Comparison of ENCODE assay signal across 20 cellular contexts in genomic region chr1:178470411-178470960, GRCh38. TPM values are rescaled to one million over a fixed set of nuclear protein-coding genes. Genes with fewer than 3 reads are reported as not detected.
A peak's percentile ranks its signal among the peaks of the same experiment; 100 is the strongest.
DNase-seq lines count a peak whose midpoint lies in the region; ATAC-seq, FAIRE-seq and TF ChIP-seq lines count a peak whose summit lies in the region.
"Had no signal": no experiment of that assay in that cellular context is flagged by ENCODE, and none has a peak within 500 bp of the region (broad histone marks: within the 10 kb centered on the region; RNA-seq: fewer than 3 reads in every experiment).

No MANE protein-coding gene starts in this region.

- POLR2A ChIA-PET in A549 (lab: Yijun Ruan, JAX): no interaction called here

- TF ChIP-seq CTCF in A549 (IDR thresholded peaks at IDR 0.05): no peak
- TF ChIP-seq CTCF in mammary epithelial cell (conservative IDR thresholded peaks at IDR 0.05 in 1 of 2, IDR thresholded peaks at IDR 0.05 in 1 of 2; ENCODE audit: extremely low read depth in 1 of 2, insufficient read depth in 1 of 2, low read depth in 1 of 2, low read length in 2 of 2): no peak
- TF ChIP-seq CTCF in osteoblast (IDR thresholded peaks at IDR 0.05; ENCODE audit: extremely low read depth, low read depth, low read length): no peak

- H3K4me3 ChIP-seq in A549: no peak overlapping the region
- H3K4me3 ChIP-seq in mammary epithelial cell (replicated peaks in 1 of 3; ENCODE audit: insufficient read depth in 1 of 3, low read depth in 2 of 3, low read length in 3 of 3): no peak overlapping the region
- no peak overlapping the region for H3K4me3 ChIP-seq in mesodermal cell (ENCODE audit: extremely low read depth, insufficient read depth, low read length, poor library complexity, severe bottlenecking)
- H3K4me3 ChIP-seq in osteoblast (ENCODE audit: insufficient read depth, low read length): no peak overlapping the region
- H3K4me3 ChIP-seq: skin epidermis, uterus had no signal

- no peak overlapping the region for H2AFZ ChIP-seq in mammary epithelial cell (ENCODE audit: low read depth, low read length)
- no peak overlapping the region for H2AFZ ChIP-seq in osteoblast (ENCODE audit: low read length)

- H3K27me3 ChIP-seq in mammary epithelial cell (ENCODE audit: insufficient read depth, low read length) (no peaks in the 10 kb centered on the region), osteoblast (ENCODE audit: insufficient read depth, low read length) (no peaks in the 10 kb centered on the region)
- H3K27me3 ChIP-seq: uterus had no signal

- in situ Hi-C loops in mammary epithelial cell (cut with MboI; ENCODE audit: low sequenced_read_pairs in 2 of 2): no loop called here

- H3K36me3 ChIP-seq in mammary epithelial cell (ENCODE audit: insufficient read depth, low read length): peaks cover 29% of the 10 kb centered on the region
- H3K36me3 ChIP-seq in mesodermal cell (ENCODE audit: control insufficient read depth, insufficient read depth, low read length): peaks cover 66% of the 10 kb centered on the region
- peaks cover 46% of the 10 kb centered on the region for H3K36me3 ChIP-seq in osteoblast (ENCODE audit: insufficient read depth, low read length)
- H3K36me3 ChIP-seq: uterus had no signal

- H3K4me2 ChIP-seq in A549: no peak overlapping the region
- no peak overlapping the region for H3K4me2 ChIP-seq in mammary epithelial cell (ENCODE audit: insufficient read depth, low read depth, low read length)
- H3K4me2 ChIP-seq in osteoblast (ENCODE audit: insufficient read depth, low read length): no peak overlapping the region

- dilution Hi-C loops in mammary epithelial cell (cut with HindIII; ENCODE audit: low sequenced_read_pairs): loop anchor here (5.0 kb wide), 1 partner anchor 63 kb away; no protein-coding TSS in a partner anchor

- H3K27ac ChIP-seq in A549 (no peak overlapping the region), mammary epithelial cell (ENCODE audit: insufficient read depth, low read depth, low read length) (peak overlapping the region; percentile 22), mesodermal cell (ENCODE audit: low read depth, low read length, severe bottlenecking) (peak overlapping the region; percentile 45), osteoblast (ENCODE audit: low read depth, low read length) (no peak overlapping the region)
- H3K27ac ChIP-seq: skin epidermis, uterus had no signal

- TF ChIP-seq POLR2A in A549 (IDR thresholded peaks at IDR 0.05; ENCODE audit: low read length): no peak

- H3K79me2 ChIP-seq in mammary epithelial cell (ENCODE audit: insufficient read depth, low read length) (no peaks in the 10 kb centered on the region), osteoblast (ENCODE audit: insufficient read depth, low read length) (no peaks in the 10 kb centered on the region)

- intact Hi-C loops in mammary epithelial cell (cut with micrococcal nuclease): no loop called here

- ATAC-seq in A549: peak; percentile 64 to 65; a peak in 3 of 6 replicates
- ATAC-seq in HG03460 (IDR thresholded peaks at IDR 0.05; ENCODE audit: unreplicated experiment): no peak
- ATAC-seq: activated naive CD8-positive, alpha-beta T cell treated with anti-CD3 and anti-CD28 coated beads, Interleukin-2, amount 50 U/mL, for 24 hours; activated T-cell treated with anti-CD3 and anti-CD28 coated beads, Interleukin-2, amount 50 U/mL, for 72 hours had no signal

- BruUV-seq in mammary epithelial cell (replicated peaks; lab: Mats Ljungman, UMichigan): no TSS peak

- 81% methylated on average over 5 of the region's 5 CpGs for WGBS in A549 (ENCODE audit: missing lambda C conversion rate)
- 46% methylated on average over 5 of the region's 5 CpGs for WGBS in mammary epithelial cell (ENCODE audit: low coverage, missing lambda C conversion rate)
- WGBS in mesodermal cell (ENCODE audit: insufficient coverage in 2 of 2), 2 experiments: 90 to 93% methylated on average over 2 to 4 of the region's 5 CpGs

- FAIRE-seq in A549 (lab: Jason Lieb, UNC): no peak
- FAIRE-seq: GM12892 had no signal

- no peak overlapping the region for H3K9ac ChIP-seq in mammary epithelial cell (ENCODE audit: insufficient read depth, low read length)

- H3K4me1 ChIP-seq in A549: no peaks in the 10 kb centered on the region
- H3K4me1 ChIP-seq in mammary epithelial cell (ENCODE audit: insufficient read depth, low read length): peaks cover 7% of the 10 kb centered on the region
- H3K4me1 ChIP-seq in mesodermal cell (ENCODE audit: control insufficient read depth, insufficient read depth, low read length, poor library complexity, severe bottlenecking): no peaks in the 10 kb centered on the region
- no peaks in the 10 kb centered on the region for H3K4me1 ChIP-seq in osteoblast (ENCODE audit: insufficient read depth, low read length)
- H3K4me1 ChIP-seq: uterus had no signal

- TF ChIP-seq RAD21 in A549 (conservative IDR thresholded peaks at IDR 0.05 in 1 of 2, IDR thresholded peaks at IDR 0.05 in 1 of 2): no peak

- H4K20me1 ChIP-seq in mammary epithelial cell (ENCODE audit: insufficient read depth, low read length) (no peaks in the 10 kb centered on the region), osteoblast (ENCODE audit: insufficient read depth, low read length) (no peaks in the 10 kb centered on the region)

- peak in 1 of 2 experiments; percentile 20 for DNase-seq in A549 (ENCODE audit: low read depth in 1 of 2, low spot score in 1 of 2)
- DNase-seq in NCI-H2227 (lab: John Stamatoyannopoulos, UW; ENCODE audit: unreplicated experiment): peak; percentile 33
- DNase-seq in mammary epithelial cell: peak; percentile 6
- DNase-seq in cerebellar nuclear complex (lab: John Stamatoyannopoulos, UW): no peak
- DNase-seq in osteoblast (ENCODE audit: insufficient read length, low spot score, missing footprints): no peak
- DNase-seq in SKM-1 (lab: John Stamatoyannopoulos, UW; ENCODE audit: unreplicated experiment): no peak
- DNase-seq: ACHN; activated CD4-positive, alpha-beta memory T cell treated with anti-CD3 and anti-CD28 coated beads, Interleukin-2, amount 10 ng/mL, durations not matched to agents 7 days and 5 days; activated naive CD8-positive, alpha-beta T cell treated with anti-CD3 and anti-CD28 coated beads, Interleukin-2, amount 50 U/mL, for 24 hours; activated T-cell treated with anti-CD3 and anti-CD28 coated beads, Interleukin-2, amount 50 U/mL, for 72 hours; GDM1; nucleus accumbens; SW 1271; uterus had no signal

- H3K9me3 ChIP-seq in A549 (no peaks in the 10 kb centered on the region), mammary epithelial cell (replicated peaks; ENCODE audit: insufficient read depth, low read length) (no peaks in the 10 kb centered on the region), mesodermal cell (ENCODE audit: control insufficient read depth, low read length) (no peaks in the 10 kb centered on the region), osteoblast (ENCODE audit: low read depth, low read length) (no peaks in the 10 kb centered on the region)
- H3K9me3 ChIP-seq: uterus had no signal

- CTCF ChIA-PET in A549 (lab: Yijun Ruan, JAX): interaction anchor here (0.8 to 2.5 kb wide), 3 partner anchors 30 to 160 kb away, joined by 3 to 8 read pairs (median 3); no protein-coding TSS in a partner anchor
- CTCF ChIA-PET in mammary epithelial cell (lab: Charles Lee; ENCODE audit: low non-redundant PET): no interaction called here

- TF ChIP-seq EP300 in A549 (IDR thresholded peaks at IDR 0.05): no peak

TF ChIP-seq in A549, 52 proteins besides CTCF, POLR2A, EP300 and RAD21 (continues in another document):
- TF ChIP-seq CEBPB (IDR thresholded peaks at IDR 0.05) (no peak), HOXB13 (CRISPR knock-in tag; IDR thresholded peaks at IDR 0.05; ENCODE audit: low read depth) (no peak), BCL3 (IDR thresholded peaks at IDR 0.05) (no peak), FOXS1 (CRISPR knock-in tag; IDR thresholded peaks at IDR 0.05) (no peak), HDAC2 (IDR thresholded peaks at IDR 0.05) (no peak), JUN (IDR thresholded peaks at IDR 0.05) (no peak), JUNB (IDR thresholded peaks at IDR 0.05) (no peak), KDM5A (IDR thresholded peaks at IDR 0.05) (no peak), RCOR1 (IDR thresholded peaks at IDR 0.05; ENCODE audit: low read depth, low read length) (no peak), ZC3H11A (IDR thresholded peaks at IDR 0.05) (no peak), MAZ (IDR thresholded peaks at IDR 0.05; ENCODE audit: borderline replicate concordance, low read depth, low read length) (no peak), ZFP36 (IDR thresholded peaks at IDR 0.05; ENCODE audit: borderline replicate concordance, partially characterized antibody) (no peak)

RNA-seq across cellular contexts. Expression of gene CLEC20A, which starts 26.3 kb away (rescaled TPM):
- polyA plus RNA-seq in A549 (2011; rRNA removed) (not detected in 2 replicates), A549 (2017; fragmentation: RNase III; extraction: RNeasy Plus Mini Kit Qiagen cat#74134 plus additional on column Dnase treatment) (not detected in 3 replicates), mammary epithelial cell (not detected)
- polyA plus RNA-seq in A549 (2012; cell fraction: cytosol; rRNA removed): not detected in 2 replicates
- not detected in 2 replicates for polyA plus RNA-seq in A549 (2012; cell fraction: nucleus; rRNA removed)
- polyA minus RNA-seq in A549 (2011; rRNA and poly(A)+ RNA removed): not detected in 2 replicates
- total RNA-seq in mammary epithelial cell (not detected), osteoblast (under 0.01 TPM in 1 of 2 replicates, not detected in the other)
- not detected for polyA minus RNA-seq in mammary epithelial cell
- not detected for polyA plus RNA-seq in mesodermal cell (2013, experiment 1 of 2)
- not detected for polyA plus RNA-seq in mesodermal cell (2013, experiment 2 of 2)
- total RNA-seq: activated CD4-positive, alpha-beta memory T cell treated with anti-CD3 and anti-CD28 coated beads, Interleukin-2, amount 10 ng/mL, durations not matched to agents 7 days and 5 days; activated T-cell treated with anti-CD3 and anti-CD28 coated beads, Interleukin-2, amount 50 U/mL, for 72 hours; cerebellum; OCI-LY7; uterus had no signal

RNA-seq across cellular contexts. Expression of gene TEX35, which starts 42.4 kb away (rescaled TPM):
- polyA plus RNA-seq in A549 (2011; rRNA removed): not detected in 2 replicates
- 0.03 and 0.06 TPM in 2 replicates for polyA plus RNA-seq in A549 (2012; cell fraction: cytosol; rRNA removed)
- 0.05 TPM in 1 of 2 replicates, not detected in the other for polyA plus RNA-seq in A549 (2012; cell fraction: nucleus; rRNA removed)
- 0.05 TPM in 1 of 3 replicates, not detected in the others for polyA plus RNA-seq in A549 (2017; fragmentation: RNase III; extraction: RNeasy Plus Mini Kit Qiagen cat#74134 plus additional on column Dnase treatment)
- polyA minus RNA-seq in A549 (2011; rRNA and poly(A)+ RNA removed): 0.19 TPM in 1 of 2 replicates, not detected in the other
- total RNA-seq in mammary epithelial cell: not detected
- polyA plus RNA-seq in mammary epithelial cell: not detected
- polyA minus RNA-seq in mammary epithelial cell: not detected
- not detected for polyA plus RNA-seq in mesodermal cell (2013, experiment 1 of 2)
- polyA plus RNA-seq in mesodermal cell (2013, experiment 2 of 2): not detected
- total RNA-seq in osteoblast: not detected in 2 replicates
- total RNA-seq: activated CD4-positive, alpha-beta memory T cell treated with anti-CD3 and anti-CD28 coated beads, Interleukin-2, amount 10 ng/mL, durations not matched to agents 7 days and 5 days; activated T-cell treated with anti-CD3 and anti-CD28 coated beads, Interleukin-2, amount 50 U/mL, for 72 hours; cerebellum; OCI-LY7; uterus had no signal

Comparison
In these comparisons a context has a peak if more than half of its experiments do, and no peak if none do; other contexts are left out.
1. DNase-seq: peak in NCI-H2227 (single experiment) and mammary epithelial cell (single experiment); none in cerebellar nuclear complex (0 of 2), osteoblast (single experiment) and SKM-1 (single experiment).
2. H3K27ac ChIP-seq: peak in mammary epithelial cell (single experiment) and mesodermal cell (single experiment); none in A549 (0 of 2) and osteoblast (single experiment).